ENCODE assay signal across 8 cellular contexts in genomic region chr21:42117229-42118048, GRCh38. TPM values are rescaled to one million over a fixed set of nuclear protein-coding genes. Genes with fewer than 3 reads are reported as not detected.
DNase-seq lines count a peak whose midpoint lies in the region; ATAC-seq and TF ChIP-seq lines count a peak whose summit lies in the region.

No MANE protein-coding gene starts in this region.

- no peaks in the 10 kb centered on the region for H3K9me3 ChIP-seq in HCT116 (ENCODE audit: control insufficient read depth in 1 of 2, insufficient read depth in 1 of 2, low read depth in 1 of 2, low read length in 2 of 2)
- no peaks in the 10 kb centered on the region for H3K9me3 ChIP-seq in mammary epithelial cell (replicated peaks; ENCODE audit: insufficient read depth, low read length)

- H3K27me3 ChIP-seq in HCT116 (ENCODE audit: insufficient read depth, low read length): peaks cover 21% of the 10 kb centered on the region; the same call in 1 of the 2 replicates
- no peaks in the 10 kb centered on the region for H3K27me3 ChIP-seq in mammary epithelial cell (ENCODE audit: insufficient read depth, low read length)

- TF ChIP-seq CTCF in HCT116 (IDR thresholded peaks at IDR 0.05 in 2 of 3, conservative IDR thresholded peaks at IDR 0.05 in 1 of 3; ENCODE audit: borderline replicate concordance in 1 of 3, insufficient read depth in 1 of 3, low read depth in 2 of 3, low read length in 2 of 3) (peak; percentile 72 to 91 (median 91); a peak in 5 of 6 replicates), WTC11 (IDR thresholded peaks at IDR 0.05) (peak; percentile 94), mammary epithelial cell (conservative IDR thresholded peaks at IDR 0.05 in 1 of 2, IDR thresholded peaks at IDR 0.05 in 1 of 2; ENCODE audit: extremely low read depth in 1 of 2, insufficient read depth in 1 of 2, low read depth in 1 of 2, low read length in 2 of 2) (peak; percentile 91 to 94)

- no peak for TF ChIP-seq POLR2A in HCT116 (IDR thresholded peaks at IDR 0.05; ENCODE audit: borderline replicate concordance, extremely low read depth, insufficient read depth, insufficient read length)

- H3K27ac Mint-ChIP-seq in WTC11: no peak overlapping the region

- ATAC-seq in HCT116 (peak; percentile 95), WTC11 (peak; percentile 85), HG02610 (IDR thresholded peaks at IDR 0.05; ENCODE audit: unreplicated experiment) (no peak)

- H3K36me3 ChIP-seq in HCT116 (ENCODE audit: control insufficient read depth in 1 of 2, insufficient read depth in 2 of 2, low read length in 2 of 2) (no peaks in the 10 kb centered on the region), mammary epithelial cell (ENCODE audit: insufficient read depth, low read length) (no peaks in the 10 kb centered on the region)

- peak; percentile 87 for TF ChIP-seq RAD21 in HCT116 (IDR thresholded peaks at IDR 0.05; ENCODE audit: low read depth)

- no peak overlapping the region for H3K9ac ChIP-seq in HCT116 (ENCODE audit: low read length)
- no peak overlapping the region for H3K9ac ChIP-seq in mammary epithelial cell (ENCODE audit: insufficient read depth, low read length)

- no peaks in the 10 kb centered on the region for H3K9me2 ChIP-seq in HCT116 (ENCODE audit: insufficient read depth)

- H3K79me2 ChIP-seq in HCT116 (ENCODE audit: insufficient read depth, low read length) (no peaks in the 10 kb centered on the region), mammary epithelial cell (ENCODE audit: insufficient read depth, low read length) (no peaks in the 10 kb centered on the region)

- intact Hi-C loops in HCT116 (cut with micrococcal nuclease): loop anchor here (1.0 to 10.0 kb wide), 4 partner anchors 110 to 507 kb away; partner anchors contain the start of gene PRDM15
- intact Hi-C loops in mammary epithelial cell (cut with micrococcal nuclease): loop anchor here (1.0 kb wide), 3 partner anchors 184 to 505 kb away; no protein-coding TSS in a partner anchor

- H3K4me2 ChIP-seq in HCT116 (ENCODE audit: low read length) (peak overlapping the region; percentile 64), mammary epithelial cell (ENCODE audit: insufficient read depth, low read depth, low read length) (no peak overlapping the region)

- peak; percentile 81 for DNase-seq in COLO829 (ENCODE audit: low spot score)
- peak; percentile 54 for DNase-seq in HCT116 (ENCODE audit: low read depth, low spot score)
- peak; percentile 81 for DNase-seq in NCI-H2196 (lab: John Stamatoyannopoulos, UW; ENCODE audit: unreplicated experiment)
- DNase-seq in WTC11 (ENCODE audit: low spot score): peak; percentile 83
- peak; percentile 48 for DNase-seq in mammary epithelial cell
- DNase-seq in kidney glomerular epithelial cell (lab: John Stamatoyannopoulos, UW): peak; percentile 67
- peak; percentile 79 to 81 for DNase-seq in stimulated activated CD4-positive, alpha-beta T cell treated with anti-CD3 and anti-CD28 coated beads, Interleukin-2, amount 100 ng/mL, for 48 hours

- dilution Hi-C loops in mammary epithelial cell (cut with HindIII; ENCODE audit: low sequenced_read_pairs): no loop called here

- H2AFZ ChIP-seq in HCT116 (ENCODE audit: low read depth, low read length, poor library complexity, severe bottlenecking) (peak overlapping the region; percentile 36), mammary epithelial cell (ENCODE audit: low read depth, low read length) (no peak overlapping the region)

- POLR2A ChIA-PET in HCT116 (lab: Charles Lee) (no interaction called here), WTC11 (lab: Charles Lee) (no interaction called here)

- H3K27ac ChIP-seq in HCT116 (ENCODE audit: low read depth, low read length): no peak overlapping the region
- H3K27ac ChIP-seq in mammary epithelial cell (ENCODE audit: insufficient read depth, low read depth, low read length): no peak overlapping the region

- H3K4me1 ChIP-seq in HCT116 (ENCODE audit: control insufficient read depth in 1 of 2, insufficient read depth in 2 of 2, low read length in 2 of 2) (peaks cover 0 to 5% of the 10 kb centered on the region in 2 experiments; a peak in 1 of 4 replicates), mammary epithelial cell (ENCODE audit: insufficient read depth, low read length) (peaks cover 13% of the 10 kb centered on the region)

- in situ Hi-C loops in mammary epithelial cell (cut with MboI; ENCODE audit: low sequenced_read_pairs in 2 of 2): loop anchor here (10.0 to 25.0 kb wide), 5 partner anchors 173 to 513 kb away; no protein-coding TSS in a partner anchor

- WGBS in mammary epithelial cell (ENCODE audit: low coverage, missing lambda C conversion rate): 50% methylated on average over 18 of the region's 18 CpGs

- H4K20me1 ChIP-seq in HCT116 (ENCODE audit: insufficient read depth): no peaks in the 10 kb centered on the region
- no peaks in the 10 kb centered on the region for H4K20me1 ChIP-seq in mammary epithelial cell (ENCODE audit: insufficient read depth, low read length)

- CTCF ChIA-PET in HCT116 (lab: Charles Lee) (interaction anchor here (0.6 to 2.1 kb wide), 26 partner anchors 8 to 834 kb away, joined by 3 to 20 read pairs (median 6); no protein-coding TSS in a partner anchor), WTC11 (lab: Charles Lee) (interaction anchor here (0.5 to 3.0 kb wide), 66 partner anchors 10 to 834 kb away, joined by 3 to 40 read pairs (median 4); partner anchors contain the start of genes MX1 and ZBTB21), mammary epithelial cell (lab: Charles Lee; ENCODE audit: low non-redundant PET) (interaction anchor here (0.6 to 1.0 kb wide), 5 partner anchors 170 to 872 kb away, joined by 3 read pairs; no protein-coding TSS in a partner anchor)

- H3K27me3 Mint-ChIP-seq in WTC11 (ENCODE audit: low read depth): no peaks in the 10 kb centered on the region

- no peaks in the 10 kb centered on the region for H3K36me3 Mint-ChIP-seq in WTC11

- no peaks in the 10 kb centered on the region for H3K9me3 Mint-ChIP-seq in WTC11

- H3K4me3 ChIP-seq in HCT116 (replicated peaks in 1 of 2; ENCODE audit: low read depth in 1 of 2, low read length in 2 of 2) (peak overlapping the region; percentile 26 to 28), mammary epithelial cell (replicated peaks in 1 of 3; ENCODE audit: insufficient read depth in 1 of 3, low read depth in 2 of 3, low read length in 3 of 3) (no peak overlapping the region)

- BruUV-seq in HCT116 (replicated peaks; lab: Mats Ljungman, UMichigan): no TSS peak
- BruUV-seq in mammary epithelial cell (replicated peaks; lab: Mats Ljungman, UMichigan): no TSS peak

- H3K4me1 Mint-ChIP-seq in WTC11: peaks cover 25% of the 10 kb centered on the region

- H3K4me3 Mint-ChIP-seq in WTC11: peak overlapping the region; percentile 41; the same call in 1 of the 2 replicates

- RAD21 ChIA-PET in HCT116 (lab: Charles Lee; ENCODE audit: low non-redundant PET in 1 of 2, low total read pairs in 2 of 2, uncharacterized antibody in 2 of 2, unreplicated experiment in 2 of 2): interaction anchor here (0.6 to 1.2 kb wide), 5 partner anchors 10 to 505 kb away, joined by 4 read pairs; no protein-coding TSS in a partner anchor

TF ChIP-seq in HCT116, 20 proteins besides CTCF, POLR2A, EP300 and RAD21:
- TF ChIP-seq EZH2phosphoT487 (IDR thresholded peaks at IDR 0.05; ENCODE audit: borderline replicate concordance) (no peak), JUND (IDR thresholded peaks at IDR 0.05) (no peak), YY1 (IDR thresholded peaks at IDR 0.05; ENCODE audit: extremely low read depth, insufficient replicate concordance, low read depth, low read length) (peak; percentile 18), MAX (IDR thresholded peaks at IDR 0.05) (peak; percentile 41; the same call in 1 of the 2 replicates), CEBPB (IDR thresholded peaks at IDR 0.05; ENCODE audit: low read depth) (no peak)
TF ChIP-seq in HCT116: peak in this region for 2.

TF ChIP-seq in WTC11, 78 proteins besides CTCF, POLR2A, EP300 and RAD21 (continues in another document):
- TF ChIP-seq SOX15 (CRISPR knock-in tag; IDR thresholded peaks at IDR 0.05): no peak
- TF ChIP-seq AFF4 (CRISPR knock-in tag; IDR thresholded peaks at IDR 0.05; ENCODE audit: borderline replicate concordance): no peak
- TF ChIP-seq SMAD4 (CRISPR knock-in tag; IDR thresholded peaks at IDR 0.05): no peak
- TF ChIP-seq NFATC4 (CRISPR knock-in tag; IDR thresholded peaks at IDR 0.05): no peak
- TF ChIP-seq ZNF317 (CRISPR knock-in tag; IDR thresholded peaks at IDR 0.05; ENCODE audit: borderline replicate concordance, low read depth): no peak
- no peak for TF ChIP-seq KAT7 (CRISPR knock-in tag; IDR thresholded peaks at IDR 0.05; ENCODE audit: borderline replicate concordance)

RNA-seq across cellular contexts. Expression of gene UMODL1, which starts 46.3 kb away (rescaled TPM):
- total RNA-seq in HCT116 (2021; ENCODE audit: unreplicated experiment) (not detected), WTC11 (2021) (0.11 TPM in 1 of 3 replicates, not detected in the others), mammary epithelial cell (under 1 TPM in 1 of 2 donors, not detected in 1; under 0.01 TPM)
- not detected in 2 replicates for polyA plus RNA-seq in HCT116 (2012)
- polyA plus RNA-seq in mammary epithelial cell: not detected
- polyA minus RNA-seq in mammary epithelial cell: not detected

Comparison
In these comparisons a context has a peak if more than half of its experiments do, and no peak if none do; other contexts are left out.
1. H3K4me3 ChIP-seq: peak in HCT116 (2 of 2); none in mammary epithelial cell (0 of 3).
2. Peak in every context shown above with its lines, with median percentiles within 50 percentile points of each other: DNase-seq and CTCF ChIP-seq.